In the genomic region with DNA sequence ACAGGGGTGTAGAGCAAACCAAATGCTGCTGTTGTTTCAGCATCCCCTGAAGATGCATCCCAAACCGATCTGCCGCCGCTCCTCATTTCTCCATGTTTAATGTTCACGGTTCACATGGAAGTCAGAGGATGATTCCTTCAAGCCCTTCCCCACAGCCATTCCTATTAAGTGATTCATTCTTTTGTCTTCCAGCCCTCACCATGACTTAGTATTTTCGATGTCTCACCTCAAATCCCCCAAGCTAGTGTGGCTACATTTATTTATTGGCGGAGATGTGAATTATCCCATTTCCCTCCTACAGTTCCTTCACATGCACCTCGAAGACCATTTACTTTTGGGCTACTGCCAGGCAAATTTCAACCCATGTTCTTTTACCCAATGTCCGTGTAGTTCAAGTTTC, we compare ENCODE assay signal across 3 cellular contexts. TPM values are rescaled to one million over a fixed set of nuclear protein-coding genes. Genes with fewer than 3 reads are reported as not detected.
"Had no signal": no experiment of that assay in that cellular context is flagged by ENCODE, and none has a peak within 500 bp of the region (broad histone marks: within the 10 kb centered on the region; RNA-seq: fewer than 3 reads in every experiment).

A gene with protein sequence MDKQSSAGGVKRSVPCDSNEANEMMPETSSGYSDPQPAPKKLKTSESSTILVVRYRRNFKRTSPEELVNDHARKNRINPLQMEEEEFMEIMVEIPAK (minus strand): TSS at position 101 of the 400 bp plus-strand sequence. CDS start 334 bp downstream, outside the sequence.

RNA-seq across cellular contexts. Expression of the gene that starts here (rescaled TPM):
- total RNA-seq: LHCN-M2, MCF 10A, NCI-H460 had no signal
